ENCODE assay signal across 16 cellular contexts in the genomic region with DNA sequence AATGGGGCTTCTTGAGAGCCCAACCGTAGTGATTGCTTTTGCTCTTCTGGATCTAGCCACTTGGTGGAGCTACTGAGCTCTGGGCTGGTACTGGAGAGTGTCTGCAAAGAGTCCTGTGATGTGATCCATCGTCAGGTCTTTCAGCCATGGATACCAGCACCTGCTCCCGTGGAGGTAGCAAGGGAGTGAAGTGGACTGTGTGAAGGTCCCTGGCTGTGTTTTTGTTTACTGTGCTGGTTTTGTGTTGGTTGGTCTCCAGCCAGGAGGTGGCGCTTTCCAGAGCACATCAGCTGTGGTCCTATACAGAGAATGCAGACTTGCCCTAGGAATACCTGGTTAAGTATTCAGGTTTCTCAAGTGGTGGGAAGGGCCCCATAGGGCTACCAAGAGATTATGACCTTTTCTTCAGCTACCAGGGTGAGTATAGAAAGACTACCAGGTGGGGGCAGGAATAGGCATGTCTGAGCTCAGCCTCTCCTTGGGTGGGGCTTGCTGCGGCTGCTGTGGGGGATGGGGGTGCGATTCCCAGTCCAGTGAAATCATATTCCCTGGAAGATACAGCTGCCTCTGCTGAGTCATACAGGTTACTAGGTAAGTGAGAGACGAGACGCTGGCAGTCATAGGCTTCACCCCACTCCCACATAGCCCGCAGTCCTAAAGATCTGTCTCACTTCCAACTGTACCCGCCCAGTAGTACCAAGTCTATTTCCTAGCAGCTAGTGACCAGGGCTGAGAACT.
DNase-seq lines count a peak whose midpoint lies in the region; ATAC-seq and TF ChIP-seq lines count a peak whose summit lies in the region.
"Had no signal": no experiment of that assay in that cellular context is flagged by ENCODE, and none has a peak within 500 bp of the region (broad histone marks: within the 10 kb centered on the region; RNA-seq: fewer than 3 reads in every experiment).

No MANE protein-coding gene starts in this region.

- no peak overlapping the region for H2AFZ ChIP-seq in OCI-LY3 (ENCODE audit: low read depth, low read length)

- no peaks in the 10 kb centered on the region for H3K36me3 Mint-ChIP-seq in activated T-cell treated with anti-CD3 and anti-CD28 coated beads, Interleukin-2, amount 50 U/mL, for 4 hours (ENCODE audit: insufficient read depth)

- WGBS in sigmoid colon, 2 donors: 87 to 90% methylated on average over 10 of the region's 10 CpGs

- peak in 1 of 2 donors; percentile 2 for DNase-seq in cardiac muscle cell (ENCODE audit: low read depth in 1 of 2, low spot score in 1 of 2)
- DNase-seq in Right ventricle myocardium superior: no peak
- DNase-seq in epithelial cell of prostate (ENCODE audit: low read depth, low spot score): peak; percentile 46
- DNase-seq in GOT3 (lab: John Stamatoyannopoulos, UW): no peak
- no peak for DNase-seq in activated T-cell treated with anti-CD3 and anti-CD28 coated beads, Interleukin-2, amount 50 U/mL, for 4 hours
- DNase-seq in sigmoid colon: no peak
- DNase-seq in DMS79 (lab: John Stamatoyannopoulos, UW): no peak
- DNase-seq: activated CD4-positive, alpha-beta T cell treated with anti-CD3 and anti-CD28 coated beads, Interleukin-2, amount 10 ng/mL, durations not matched to agents 24 days and 14 days; activated gamma-delta T cell treated with Interleukin-2 at 50 U/mL for 16 hours; hypothalamus; NCI-H2107; transverse colon had no signal

- TF ChIP-seq CTCF in cardiac muscle cell (IDR thresholded peaks at IDR 0.05; ENCODE audit: low read depth, low read length) (peak; percentile 20), OCI-LY3 (IDR thresholded peaks at IDR 0.05; ENCODE audit: low read depth, low read length) (peak; percentile 70), sigmoid colon (IDR thresholded peaks at IDR 0.05) (no peak)

- peaks cover 37% of the 10 kb centered on the region for H3K9me3 Mint-ChIP-seq in activated T-cell treated with anti-CD3 and anti-CD28 coated beads, Interleukin-2, amount 50 U/mL, for 4 hours

- no peaks in the 10 kb centered on the region for H4K20me1 ChIP-seq in OCI-LY3 (ENCODE audit: insufficient read depth, low read length)

- intact Hi-C loops in Right ventricle myocardium superior (cut with DNase I): no loop called here
- intact Hi-C loops in sigmoid colon (cut with DNase I): no loop called here

- H3K4me3 Mint-ChIP-seq in activated T-cell treated with anti-CD3 and anti-CD28 coated beads, Interleukin-2, amount 50 U/mL, for 4 hours: no peak overlapping the region
- H3K4me3 Mint-ChIP-seq: activated CD4-positive, alpha-beta T cell treated with anti-CD3 and anti-CD28 coated beads, Interleukin-2, amount 10 ng/mL, durations not matched to agents 24 days and 14 days had no signal

- H3K27me3 Mint-ChIP-seq in activated T-cell treated with anti-CD3 and anti-CD28 coated beads, Interleukin-2, amount 50 U/mL, for 4 hours (ENCODE audit: low read depth): no peaks in the 10 kb centered on the region
- H3K27me3 Mint-ChIP-seq: activated CD4-positive, alpha-beta T cell treated with anti-CD3 and anti-CD28 coated beads, Interleukin-2, amount 10 ng/mL, durations not matched to agents 24 days and 14 days had no signal

- H3K4me1 ChIP-seq in cardiac muscle cell (ENCODE audit: low read depth) (no peaks in the 10 kb centered on the region), OCI-LY3 (ENCODE audit: low read length) (no peaks in the 10 kb centered on the region), sigmoid colon (no peaks in the 10 kb centered on the region)
- H3K4me1 ChIP-seq: SJCRH30, transverse colon had no signal

- H3K79me2 ChIP-seq in OCI-LY3 (ENCODE audit: low read length): no peaks in the 10 kb centered on the region

- no peaks in the 10 kb centered on the region for H3K9me3 ChIP-seq in cardiac muscle cell (ENCODE audit: low read depth)
- no peaks in the 10 kb centered on the region for H3K9me3 ChIP-seq in OCI-LY3 (ENCODE audit: insufficient read depth, low read length)
- peaks cover 0 to 4% (median 0%) of the 10 kb centered on the region in 4 donors for H3K9me3 ChIP-seq in sigmoid colon
- H3K9me3 ChIP-seq: SJCRH30 had no signal

- H3K9ac ChIP-seq in OCI-LY3 (ENCODE audit: low read length): no peak overlapping the region

- H3K27me3 ChIP-seq in cardiac muscle cell (no peaks in the 10 kb centered on the region), OCI-LY3 (ENCODE audit: low read depth, low read length) (no peaks in the 10 kb centered on the region), sigmoid colon (no peaks in the 10 kb centered on the region)
- H3K27me3 ChIP-seq: SJCRH30, transverse colon had no signal

- no peaks in the 10 kb centered on the region for H3K4me1 Mint-ChIP-seq in activated T-cell treated with anti-CD3 and anti-CD28 coated beads, Interleukin-2, amount 50 U/mL, for 4 hours (ENCODE audit: low read depth)
- H3K4me1 Mint-ChIP-seq: activated CD4-positive, alpha-beta T cell treated with anti-CD3 and anti-CD28 coated beads, Interleukin-2, amount 10 ng/mL, durations not matched to agents 24 days and 14 days had no signal

- H3K4me3 ChIP-seq in cardiac muscle cell (no peak overlapping the region), OCI-LY3 (ENCODE audit: low read length) (no peak overlapping the region), sigmoid colon (no peak overlapping the region)
- H3K4me3 ChIP-seq: mucosa of descending colon, SJCRH30, transverse colon had no signal

- no peak for TF ChIP-seq POLR2A in sigmoid colon (IDR thresholded peaks at IDR 0.05)

- H3K27ac ChIP-seq in cardiac muscle cell (no peak overlapping the region), OCI-LY3 (ENCODE audit: low read length) (no peak overlapping the region), epithelial cell of prostate (peak overlapping the region; percentile 23), sigmoid colon (no peak overlapping the region)
- H3K27ac ChIP-seq: SJCRH30, transverse colon had no signal

- no peak for ATAC-seq in Right ventricle myocardium superior (ENCODE audit: poor library complexity)
- no peak for ATAC-seq in activated T-cell treated with anti-CD3 and anti-CD28 coated beads, Interleukin-2, amount 50 U/mL, for 4 hours
- ATAC-seq: mucosa of descending colon, sciatic nerve had no signal

- H3K4me2 ChIP-seq in OCI-LY3 (ENCODE audit: low read length): no peak overlapping the region

- H3K36me3 ChIP-seq in cardiac muscle cell (no peaks in the 10 kb centered on the region), OCI-LY3 (replicated peaks; ENCODE audit: low read depth, low read length) (no peaks in the 10 kb centered on the region), sigmoid colon (no peaks in the 10 kb centered on the region)
- H3K36me3 ChIP-seq: SJCRH30, transverse colon had no signal

- no peak for TF ChIP-seq EP300 in sigmoid colon (IDR thresholded peaks at IDR 0.05)

Comparison
In these comparisons a context has a peak if more than half of its experiments do, and no peak if none do; other contexts are left out.
1. CTCF ChIP-seq: peak in cardiac muscle cell (single experiment) and OCI-LY3 (single experiment); none in sigmoid colon (0 of 4).